In genomic region chr22:19635644-19636043, GRCh38 we compare ENCODE assay signal across 1 cellular context.
TF ChIP-seq lines count a peak whose summit lies in the region.

No MANE protein-coding gene starts in this region.

TF ChIP-seq in HepG2, 621 proteins besides CTCF, POLR2A, EP300 and RAD21 (continued from another document):
- TF ChIP-seq, protein P1, sequence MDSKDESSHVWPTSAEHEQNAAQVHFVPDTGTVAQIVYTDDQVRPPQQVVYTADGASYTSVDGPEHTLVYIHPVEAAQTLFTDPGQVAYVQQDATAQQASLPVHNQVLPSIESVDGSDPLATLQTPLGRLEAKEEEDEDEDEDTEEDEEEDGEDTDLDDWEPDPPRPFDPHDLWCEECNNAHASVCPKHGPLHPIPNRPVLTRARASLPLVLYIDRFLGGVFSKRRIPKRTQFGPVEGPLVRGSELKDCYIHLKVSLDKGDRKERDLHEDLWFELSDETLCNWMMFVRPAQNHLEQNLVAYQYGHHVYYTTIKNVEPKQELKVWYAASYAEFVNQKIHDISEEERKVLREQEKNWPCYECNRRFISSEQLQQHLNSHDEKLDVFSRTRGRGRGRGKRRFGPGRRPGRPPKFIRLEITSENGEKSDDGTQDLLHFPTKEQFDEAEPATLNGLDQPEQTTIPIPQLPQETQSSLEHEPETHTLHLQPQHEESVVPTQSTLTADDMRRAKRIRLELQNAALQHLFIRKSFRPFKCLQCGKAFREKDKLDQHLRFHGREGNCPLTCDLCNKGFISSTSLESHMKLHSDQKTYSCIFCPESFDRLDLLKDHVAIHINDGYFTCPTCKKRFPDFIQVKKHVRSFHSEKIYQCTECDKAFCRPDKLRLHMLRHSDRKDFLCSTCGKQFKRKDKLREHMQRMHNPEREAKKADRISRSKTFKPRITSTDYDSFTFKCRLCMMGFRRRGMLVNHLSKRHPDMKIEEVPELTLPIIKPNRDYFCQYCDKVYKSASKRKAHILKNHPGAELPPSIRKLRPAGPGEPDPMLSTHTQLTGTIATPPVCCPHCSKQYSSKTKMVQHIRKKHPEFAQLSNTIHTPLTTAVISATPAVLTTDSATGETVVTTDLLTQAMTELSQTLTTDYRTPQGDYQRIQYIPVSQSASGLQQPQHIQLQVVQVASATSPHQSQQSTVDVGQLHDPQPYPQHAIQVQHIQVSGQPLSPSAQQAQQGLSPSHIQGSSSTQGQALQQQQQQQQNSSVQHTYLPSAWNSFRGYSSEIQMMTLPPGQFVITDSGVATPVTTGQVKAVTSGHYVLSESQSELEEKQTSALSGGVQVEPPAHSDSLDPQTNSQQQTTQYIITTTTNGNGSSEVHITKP (CRISPR knock-in tag; IDR thresholded peaks at IDR 0.05; ENCODE audit: low read depth), result no peak
